ENCODE assay signal across 28 cellular contexts in the genomic region with DNA sequence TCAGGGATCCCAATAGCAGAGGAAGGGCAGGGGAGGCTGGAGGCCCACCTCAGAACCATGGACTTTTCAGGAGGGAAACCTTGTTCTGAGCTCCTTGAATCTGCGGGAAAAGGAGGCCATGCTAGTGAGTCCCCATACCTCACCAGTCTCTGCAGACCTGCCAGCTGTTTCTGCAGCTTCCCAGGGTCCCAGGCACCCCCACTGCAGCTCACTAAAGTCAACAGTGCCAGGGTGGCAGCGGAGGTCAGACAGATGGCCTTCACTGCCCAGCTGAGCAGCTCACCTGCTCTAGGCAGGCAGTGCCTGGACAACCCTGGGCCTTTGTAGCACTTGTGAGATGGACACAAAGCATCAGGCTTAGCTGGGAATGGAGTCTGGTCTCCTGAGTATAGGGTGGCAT.
"Had no signal": no experiment of that assay in that cellular context is flagged by ENCODE, and none has a peak within 500 bp of the region (broad histone marks: within the 10 kb centered on the region; RNA-seq: fewer than 3 reads in every experiment).

No MANE protein-coding gene starts in this region.

- H3K27ac ChIP-seq: colonic mucosa, epithelial cell of prostate, esophagus squamous epithelium, gastrocnemius medialis, heart right ventricle, lower lobe of right lung had no signal

- DNase-seq: colonic mucosa; cortex of kidney; effector CD8-positive, alpha-beta T cell; effector memory CD8-positive, alpha-beta T cell; endodermal cell; erythroblast; esophagus squamous epithelium; foreskin fibroblast; foreskin melanocyte; gastrocnemius medialis; glutamatergic neuron; head of caudate nucleus; heart right ventricle; hippocampal formation; immature natural killer cell; islet precursor cell; kidney; kidney glomerular epithelial cell; left colon; left ventricle myocardium superior; lower lobe of right lung; mesenchymal stem cell; mucosa of descending colon; naive B cell had no signal

- ATAC-seq: effector memory CD8-positive, alpha-beta T cell; esophagus mucosa; gastrocnemius medialis; heart right ventricle; left colon; left lobe of liver; left ventricle myocardium superior; lower lobe of right lung; mucosa of descending colon had no signal

- H3K27me3 ChIP-seq: colonic mucosa, esophagus squamous epithelium, gastrocnemius medialis, heart right ventricle had no signal

- FAIRE-seq: endometrium, kidney had no signal

- H3K4me1 ChIP-seq: colonic mucosa had no signal

- H3K4me3 ChIP-seq: colonic mucosa, esophagus squamous epithelium, gastrocnemius medialis, heart right ventricle, lower lobe of right lung, mucosa of descending colon had no signal

- H3K9me3 ChIP-seq: colonic mucosa, esophagus squamous epithelium, gastrocnemius medialis, heart right ventricle, lower lobe of right lung, mucosa of descending colon had no signal
